1 cellular context compared by ENCODE assay signal in genomic region chr6:145787688-145788087, GRCh38.
TF ChIP-seq lines count a peak whose summit lies in the region.

No MANE protein-coding gene starts in this region.

TF ChIP-seq in K562, 482 proteins besides CTCF, POLR2A, EP300 and RAD21 (continued from another document and continues in another):
- TF ChIP-seq NKRF (IDR thresholded peaks at IDR 0.05; ENCODE audit: borderline replicate concordance) (no peak), JUNB (CRISPR knock-in tag; conservative IDR thresholded peaks at IDR 0.05) (no peak), CBX8 (IDR thresholded peaks at IDR 0.05; ENCODE audit: borderline replicate concordance, extremely low read depth, low read depth, low read length, poor library complexity, severe bottlenecking) (no peak), ZNF609 (CRISPR knock-in tag; IDR thresholded peaks at IDR 0.05; ENCODE audit: borderline replicate concordance) (no peak), HNRNPUL1 (IDR thresholded peaks at IDR 0.05; ENCODE audit: low read length) (no peak), ZNF445 (CRISPR knock-in tag; IDR thresholded peaks at IDR 0.05; ENCODE audit: low read depth) (0 out of 2 replicates have a peak, but pooled peaks have one; percentile 15), MGA (IDR thresholded peaks at IDR 0.05) (no peak), ZHX1 (conservative IDR thresholded peaks at IDR 0.05; ENCODE audit: low read length) (no peak), FUS (optimal IDR thresholded peaks at IDR 0.05; ENCODE audit: low read depth, low read length) (no peak), SRF (CRISPR knock-in tag; IDR thresholded peaks at IDR 0.05) (no peak), ATF4 (CRISPR knock-in tag; IDR thresholded peaks at IDR 0.05) (no peak), ZNF324 (CRISPR knock-in tag; IDR thresholded peaks at IDR 0.05) (no peak), REST (CRISPR knock-in tag; IDR thresholded peaks at IDR 0.05; ENCODE audit: low read depth) (no peak), ZBED1 (IDR thresholded peaks at IDR 0.05) (no peak), TBP (optimal IDR thresholded peaks at IDR 0.05; ENCODE audit: low read depth, low read length) (no peak), UBTF (IDR thresholded peaks at IDR 0.05; ENCODE audit: borderline replicate concordance in 1 of 2, low read depth in 2 of 2, low read length in 2 of 2) (no peak)
